In the genomic region with DNA sequence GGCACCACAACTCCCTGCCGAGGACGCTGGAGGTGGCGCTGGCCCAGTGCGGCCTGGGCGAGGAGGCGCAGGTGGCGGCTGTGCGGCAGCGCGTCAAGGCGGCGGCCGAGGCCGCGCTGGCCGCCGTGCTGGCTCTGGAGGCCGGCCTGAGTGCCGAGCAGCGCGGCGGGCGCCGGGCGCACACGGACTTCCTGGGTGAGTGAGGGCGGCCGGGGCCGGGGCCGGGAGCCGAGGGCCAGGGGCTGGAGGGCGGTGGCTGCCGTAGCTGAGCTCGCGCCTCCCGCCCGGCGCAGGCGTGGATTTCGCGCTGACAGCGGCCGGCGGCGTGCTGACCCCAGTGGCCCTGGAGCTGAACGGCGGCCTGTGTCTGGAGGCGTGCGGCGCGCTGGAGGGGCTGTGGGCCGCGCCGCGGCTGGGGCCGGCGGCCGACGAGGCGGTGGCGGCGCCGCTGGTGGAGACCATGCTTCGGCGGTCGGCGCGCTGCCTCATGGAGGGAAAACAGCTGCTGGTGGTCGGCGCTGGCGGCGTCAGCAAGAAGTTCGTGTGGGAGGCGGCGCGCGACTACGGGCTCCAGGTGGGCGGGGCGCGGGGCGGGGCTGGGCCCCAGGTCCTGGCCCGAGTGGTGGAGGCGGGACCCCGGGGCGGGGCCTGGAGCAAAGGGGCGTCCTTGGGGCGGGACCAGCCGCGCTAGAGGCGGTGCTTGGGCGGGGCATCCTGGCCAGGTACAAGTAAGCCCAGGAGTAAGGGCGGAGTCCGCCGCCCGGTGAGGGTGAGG, we compare ENCODE assay signal across 1 cellular context.
TF ChIP-seq lines count a peak whose summit lies in the region.

No MANE protein-coding gene starts in this region.

TF ChIP-seq in K562, 482 proteins besides CTCF, POLR2A, EP300 and RAD21 (continued from another document and continues in another):
- no peak for TF ChIP-seq CCAR2 (IDR thresholded peaks at IDR 0.05; ENCODE audit: low read depth, low read length)
- TF ChIP-seq ZNF184 (CRISPR knock-in tag; IDR thresholded peaks at IDR 0.05), result no peak
- no peak for TF ChIP-seq FOXP1 (CRISPR knock-in tag; IDR thresholded peaks at IDR 0.05)
- TF ChIP-seq JUND (IDR thresholded peaks at IDR 0.05; ENCODE audit: borderline replicate concordance, low read depth, low read length), result 0 out of 2 replicates have a peak, but pooled peaks have one; percentile 13
- TF ChIP-seq JUND (tag; IDR thresholded peaks at IDR 0.05; ENCODE audit: borderline replicate concordance, low read depth, low read length), result no peak; the same call in 2 of the 3 replicates
- no peak for TF ChIP-seq ZNF232 (CRISPR knock-in tag; IDR thresholded peaks at IDR 0.05)
- TF ChIP-seq RUNX1 (IDR thresholded peaks at IDR 0.05; ENCODE audit: low read depth), result no peak
- TF ChIP-seq, protein P1, sequence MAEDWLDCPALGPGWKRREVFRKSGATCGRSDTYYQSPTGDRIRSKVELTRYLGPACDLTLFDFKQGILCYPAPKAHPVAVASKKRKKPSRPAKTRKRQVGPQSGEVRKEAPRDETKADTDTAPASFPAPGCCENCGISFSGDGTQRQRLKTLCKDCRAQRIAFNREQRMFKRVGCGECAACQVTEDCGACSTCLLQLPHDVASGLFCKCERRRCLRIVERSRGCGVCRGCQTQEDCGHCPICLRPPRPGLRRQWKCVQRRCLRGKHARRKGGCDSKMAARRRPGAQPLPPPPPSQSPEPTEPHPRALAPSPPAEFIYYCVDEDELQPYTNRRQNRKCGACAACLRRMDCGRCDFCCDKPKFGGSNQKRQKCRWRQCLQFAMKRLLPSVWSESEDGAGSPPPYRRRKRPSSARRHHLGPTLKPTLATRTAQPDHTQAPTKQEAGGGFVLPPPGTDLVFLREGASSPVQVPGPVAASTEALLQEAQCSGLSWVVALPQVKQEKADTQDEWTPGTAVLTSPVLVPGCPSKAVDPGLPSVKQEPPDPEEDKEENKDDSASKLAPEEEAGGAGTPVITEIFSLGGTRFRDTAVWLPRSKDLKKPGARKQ (CRISPR knock-in tag; IDR thresholded peaks at IDR 0.05), result no peak
- no peak for TF ChIP-seq FOXA1 (IDR thresholded peaks at IDR 0.05; ENCODE audit: borderline replicate concordance)
- peak; percentile 55; the same call in 1 of the 2 replicates for TF ChIP-seq ETS1 (conservative IDR thresholded peaks at IDR 0.05; ENCODE audit: control insufficient read depth, low read depth, low read length)
- no peak for TF ChIP-seq CBX1 (IDR thresholded peaks at IDR 0.05; ENCODE audit: low read depth)
- TF ChIP-seq MYBL2 (IDR thresholded peaks at IDR 0.05; ENCODE audit: low read depth), result no peak
- TF ChIP-seq MYBL2 (CRISPR knock-in tag; IDR thresholded peaks at IDR 0.05; ENCODE audit: borderline replicate concordance), result no peak
- TF ChIP-seq ZNF277 (CRISPR knock-in tag; IDR thresholded peaks at IDR 0.05; ENCODE audit: borderline replicate concordance), result no peak
- TF ChIP-seq TAF7 (tag; IDR thresholded peaks at IDR 0.05), result no peak
- TF ChIP-seq KDM2B (CRISPR knock-in tag; IDR thresholded peaks at IDR 0.05), result no peak
- no peak for TF ChIP-seq HOXB6 (CRISPR knock-in tag; IDR thresholded peaks at IDR 0.05; ENCODE audit: borderline replicate concordance)
- no peak for TF ChIP-seq TRIM24 (IDR thresholded peaks at IDR 0.05)
- no peak for TF ChIP-seq CBX5 (IDR thresholded peaks at IDR 0.05; ENCODE audit: borderline replicate concordance, low read depth)
- TF ChIP-seq IRF9 (tag; IDR thresholded peaks at IDR 0.05), result no peak
- TF ChIP-seq, protein P2, sequence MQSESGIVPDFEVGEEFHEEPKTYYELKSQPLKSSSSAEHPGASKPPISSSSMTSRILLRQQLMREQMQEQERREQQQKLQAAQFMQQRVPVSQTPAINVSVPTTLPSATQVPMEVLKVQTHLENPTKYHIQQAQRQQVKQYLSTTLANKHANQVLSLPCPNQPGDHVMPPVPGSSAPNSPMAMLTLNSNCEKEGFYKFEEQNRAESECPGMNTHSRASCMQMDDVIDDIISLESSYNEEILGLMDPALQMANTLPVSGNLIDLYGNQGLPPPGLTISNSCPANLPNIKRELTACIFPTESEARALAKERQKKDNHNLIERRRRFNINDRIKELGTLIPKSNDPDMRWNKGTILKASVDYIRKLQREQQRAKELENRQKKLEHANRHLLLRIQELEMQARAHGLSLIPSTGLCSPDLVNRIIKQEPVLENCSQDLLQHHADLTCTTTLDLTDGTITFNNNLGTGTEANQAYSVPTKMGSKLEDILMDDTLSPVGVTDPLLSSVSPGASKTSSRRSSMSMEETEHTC (IDR thresholded peaks at IDR 0.05), result no peak
- no peak for TF ChIP-seq MIER1 (IDR thresholded peaks at IDR 0.05; ENCODE audit: low read depth)
- TF ChIP-seq FIP1L1 (IDR thresholded peaks at IDR 0.05; ENCODE audit: low read depth, low read length, poor library complexity, severe bottlenecking), result no peak
- TF ChIP-seq, protein P3, sequence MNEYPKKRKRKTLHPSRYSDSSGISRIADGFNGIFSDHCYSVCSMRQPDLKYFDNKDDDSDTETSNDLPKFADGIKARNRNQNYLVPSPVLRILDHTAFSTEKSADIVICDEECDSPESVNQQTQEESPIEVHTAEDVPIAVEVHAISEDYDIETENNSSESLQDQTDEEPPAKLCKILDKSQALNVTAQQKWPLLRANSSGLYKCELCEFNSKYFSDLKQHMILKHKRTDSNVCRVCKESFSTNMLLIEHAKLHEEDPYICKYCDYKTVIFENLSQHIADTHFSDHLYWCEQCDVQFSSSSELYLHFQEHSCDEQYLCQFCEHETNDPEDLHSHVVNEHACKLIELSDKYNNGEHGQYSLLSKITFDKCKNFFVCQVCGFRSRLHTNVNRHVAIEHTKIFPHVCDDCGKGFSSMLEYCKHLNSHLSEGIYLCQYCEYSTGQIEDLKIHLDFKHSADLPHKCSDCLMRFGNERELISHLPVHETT (CRISPR knock-in tag; conservative IDR thresholded peaks at IDR 0.05 in 1 of 2, IDR thresholded peaks at IDR 0.05 in 1 of 2), result 0 out of 4 replicates have a peak, but pooled peaks of 1 of the 2 experiments have one; percentile 29
- TF ChIP-seq KAT2B (IDR thresholded peaks at IDR 0.05; ENCODE audit: low read depth, low read length), result no peak
- no peak for TF ChIP-seq TAL1 (IDR thresholded peaks at IDR 0.05)
- TF ChIP-seq NCOR1 (IDR thresholded peaks at IDR 0.05), result no peak
- TF ChIP-seq, protein P4, sequence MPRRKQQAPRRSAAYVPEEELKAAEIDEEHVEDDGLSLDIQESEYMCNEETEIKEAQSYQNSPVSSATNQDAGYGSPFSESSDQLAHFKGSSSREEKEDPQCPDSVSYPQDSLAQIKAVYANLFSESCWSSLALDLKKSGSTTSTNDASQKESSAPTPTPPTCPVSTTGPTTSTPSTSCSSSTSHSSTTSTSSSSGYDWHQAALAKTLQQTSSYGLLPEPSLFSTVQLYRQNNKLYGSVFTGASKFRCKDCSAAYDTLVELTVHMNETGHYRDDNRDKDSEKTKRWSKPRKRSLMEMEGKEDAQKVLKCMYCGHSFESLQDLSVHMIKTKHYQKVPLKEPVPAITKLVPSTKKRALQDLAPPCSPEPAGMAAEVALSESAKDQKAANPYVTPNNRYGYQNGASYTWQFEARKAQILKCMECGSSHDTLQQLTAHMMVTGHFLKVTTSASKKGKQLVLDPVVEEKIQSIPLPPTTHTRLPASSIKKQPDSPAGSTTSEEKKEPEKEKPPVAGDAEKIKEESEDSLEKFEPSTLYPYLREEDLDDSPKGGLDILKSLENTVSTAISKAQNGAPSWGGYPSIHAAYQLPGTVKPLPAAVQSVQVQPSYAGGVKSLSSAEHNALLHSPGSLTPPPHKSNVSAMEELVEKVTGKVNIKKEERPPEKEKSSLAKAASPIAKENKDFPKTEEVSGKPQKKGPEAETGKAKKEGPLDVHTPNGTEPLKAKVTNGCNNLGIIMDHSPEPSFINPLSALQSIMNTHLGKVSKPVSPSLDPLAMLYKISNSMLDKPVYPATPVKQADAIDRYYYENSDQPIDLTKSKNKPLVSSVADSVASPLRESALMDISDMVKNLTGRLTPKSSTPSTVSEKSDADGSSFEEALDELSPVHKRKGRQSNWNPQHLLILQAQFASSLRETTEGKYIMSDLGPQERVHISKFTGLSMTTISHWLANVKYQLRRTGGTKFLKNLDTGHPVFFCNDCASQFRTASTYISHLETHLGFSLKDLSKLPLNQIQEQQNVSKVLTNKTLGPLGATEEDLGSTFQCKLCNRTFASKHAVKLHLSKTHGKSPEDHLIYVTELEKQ (CRISPR knock-in tag; IDR thresholded peaks at IDR 0.05), result no peak
- TF ChIP-seq LEF1 (IDR thresholded peaks at IDR 0.05), result no peak
- no peak for TF ChIP-seq SMARCE1 (IDR thresholded peaks at IDR 0.05)
- TF ChIP-seq RFX1 (IDR thresholded peaks at IDR 0.05), result no peak
- no peak for TF ChIP-seq TBL1XR1 (IDR thresholded peaks at IDR 0.05; ENCODE audit: low read length in 2 of 2)
- TF ChIP-seq ZBTB2 (IDR thresholded peaks at IDR 0.05), result no peak
- peak; percentile 69; the same call in 1 of the 2 replicates for TF ChIP-seq ATF7 (IDR thresholded peaks at IDR 0.05)
- TF ChIP-seq CBFA2T3 (IDR thresholded peaks at IDR 0.05), result no peak
- no peak for TF ChIP-seq RBM22 (IDR thresholded peaks at IDR 0.05; ENCODE audit: low read depth, low read length, poor library complexity, severe bottlenecking)
- TF ChIP-seq NR3C1 (CRISPR knock-in tag; IDR thresholded peaks at IDR 0.05), result no peak
- no peak for TF ChIP-seq HNRNPL (IDR thresholded peaks at IDR 0.05; ENCODE audit: low read depth, low read length)
- no peak for TF ChIP-seq POLR3G (IDR thresholded peaks at IDR 0.05; ENCODE audit: extremely low read depth, insufficient read length, insufficient replicate concordance)
- no peak for TF ChIP-seq POLR2B (IDR thresholded peaks at IDR 0.05; ENCODE audit: low read depth, partially characterized antibody)
- no peak for TF ChIP-seq ETV1 (tag; conservative IDR thresholded peaks at IDR 0.05; ENCODE audit: low read depth)
- no peak for TF ChIP-seq ZNF778 (CRISPR knock-in tag; IDR thresholded peaks at IDR 0.05)
- TF ChIP-seq, protein P5, sequence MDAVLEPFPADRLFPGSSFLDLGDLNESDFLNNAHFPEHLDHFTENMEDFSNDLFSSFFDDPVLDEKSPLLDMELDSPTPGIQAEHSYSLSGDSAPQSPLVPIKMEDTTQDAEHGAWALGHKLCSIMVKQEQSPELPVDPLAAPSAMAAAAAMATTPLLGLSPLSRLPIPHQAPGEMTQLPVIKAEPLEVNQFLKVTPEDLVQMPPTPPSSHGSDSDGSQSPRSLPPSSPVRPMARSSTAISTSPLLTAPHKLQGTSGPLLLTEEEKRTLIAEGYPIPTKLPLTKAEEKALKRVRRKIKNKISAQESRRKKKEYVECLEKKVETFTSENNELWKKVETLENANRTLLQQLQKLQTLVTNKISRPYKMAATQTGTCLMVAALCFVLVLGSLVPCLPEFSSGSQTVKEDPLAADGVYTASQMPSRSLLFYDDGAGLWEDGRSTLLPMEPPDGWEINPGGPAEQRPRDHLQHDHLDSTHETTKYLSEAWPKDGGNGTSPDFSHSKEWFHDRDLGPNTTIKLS (IDR thresholded peaks at IDR 0.05; ENCODE audit: borderline replicate concordance, low read depth), result peak; percentile 67; the same call in 1 of the 2 replicates
- TF ChIP-seq ZNF121 (CRISPR knock-in tag; conservative IDR thresholded peaks at IDR 0.05), result peak; percentile 56
- TF ChIP-seq KDM5B (IDR thresholded peaks at IDR 0.05; ENCODE audit: insufficient replicate concordance, low read depth, low read length), result peak; percentile 65
- TF ChIP-seq ZBED1 (IDR thresholded peaks at IDR 0.05), result no peak
- no peak for TF ChIP-seq ILF3 (IDR thresholded peaks at IDR 0.05; ENCODE audit: borderline replicate concordance)
- TF ChIP-seq, protein P6, sequence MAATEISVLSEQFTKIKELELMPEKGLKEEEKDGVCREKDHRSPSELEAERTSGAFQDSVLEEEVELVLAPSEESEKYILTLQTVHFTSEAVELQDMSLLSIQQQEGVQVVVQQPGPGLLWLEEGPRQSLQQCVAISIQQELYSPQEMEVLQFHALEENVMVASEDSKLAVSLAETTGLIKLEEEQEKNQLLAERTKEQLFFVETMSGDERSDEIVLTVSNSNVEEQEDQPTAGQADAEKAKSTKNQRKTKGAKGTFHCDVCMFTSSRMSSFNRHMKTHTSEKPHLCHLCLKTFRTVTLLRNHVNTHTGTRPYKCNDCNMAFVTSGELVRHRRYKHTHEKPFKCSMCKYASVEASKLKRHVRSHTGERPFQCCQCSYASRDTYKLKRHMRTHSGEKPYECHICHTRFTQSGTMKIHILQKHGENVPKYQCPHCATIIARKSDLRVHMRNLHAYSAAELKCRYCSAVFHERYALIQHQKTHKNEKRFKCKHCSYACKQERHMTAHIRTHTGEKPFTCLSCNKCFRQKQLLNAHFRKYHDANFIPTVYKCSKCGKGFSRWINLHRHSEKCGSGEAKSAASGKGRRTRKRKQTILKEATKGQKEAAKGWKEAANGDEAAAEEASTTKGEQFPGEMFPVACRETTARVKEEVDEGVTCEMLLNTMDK (IDR thresholded peaks at IDR 0.05; ENCODE audit: borderline replicate concordance, insufficient read depth, low read depth, low read length, poor library complexity, severe bottlenecking), result no peak
